Comparison of ENCODE assay signal across 8 cellular contexts in genomic region chr19:43667524-43668405, GRCh38. TPM values are rescaled to one million over a fixed set of nuclear protein-coding genes. Genes with fewer than 3 reads are reported as not detected.
DNase-seq lines count a peak whose midpoint lies in the region; ATAC-seq and TF ChIP-seq lines count a peak whose summit lies in the region.

No MANE protein-coding gene starts in this region.

- H3K4me3 ChIP-seq in ACC112 (ENCODE audit: low read depth, low read length), result peak overlapping the region; percentile 74
- H3K4me3 ChIP-seq in HFF-Myc (replicated peaks; ENCODE audit: low read depth, low read length), result peak overlapping the region; percentile 43
- H3K4me3 ChIP-seq in iPS-11a (ENCODE audit: low read depth, low read length), result peak overlapping the region; percentile 21
- peak overlapping the region; percentile 42 to 52 (median 52) for H3K4me3 ChIP-seq in skeletal muscle tissue (ENCODE audit: low read length in 3 of 3)

- H3K36me3 ChIP-seq in ACC112 (ENCODE audit: insufficient read depth, low read length), result peaks cover 11% of the 10 kb centered on the region; the same call in 1 of the 2 replicates
- H3K36me3 ChIP-seq in skeletal muscle tissue (ENCODE audit: control insufficient read depth in 3 of 3, insufficient read depth in 3 of 3, low read length in 3 of 3), result peaks cover 2 to 7% (median 3%) of the 10 kb centered on the region in 3 donors

- H3K27ac ChIP-seq in ACC112 (ENCODE audit: low read depth, low read length) (peak overlapping the region; percentile 39; the same call in 1 of the 2 replicates), skeletal muscle tissue (ENCODE audit: low read depth, low read length) (peak overlapping the region; percentile 92)

- peaks cover 3% of the 10 kb centered on the region for H3K9me3 Mint-ChIP-seq in activated naive CD8-positive, alpha-beta T cell treated with anti-CD3 and anti-CD28 coated beads for 36 hours

- peaks cover 23% of the 10 kb centered on the region for H3K79me2 ChIP-seq in ACC112 (ENCODE audit: control insufficient read depth, insufficient read depth, low read length, unreplicated experiment)

- H3K27me3 ChIP-seq in ACC112 (ENCODE audit: insufficient read depth, low read length) (no peaks in the 10 kb centered on the region), skeletal muscle tissue (ENCODE audit: control insufficient read depth in 3 of 3, insufficient read depth in 3 of 3, low read length in 3 of 3) (peaks cover 4 to 31% (median 16%) of the 10 kb centered on the region in 3 donors)

- no peak for ATAC-seq in GM21825 (IDR thresholded peaks at IDR 0.05; ENCODE audit: unreplicated experiment)

- no peak for DNase-seq in HFF-Myc (ENCODE audit: extremely low read depth, low read depth)
- no peak for DNase-seq in activated naive CD8-positive, alpha-beta T cell treated with anti-CD3 and anti-CD28 coated beads for 36 hours
- DNase-seq in stimulated activated CD4-positive, alpha-beta T cell treated with anti-CD3 and anti-CD28 coated beads, Interleukin-2, amount 100 ng/mL, for 24 hours, result no peak
- no peak for DNase-seq in stimulated activated CD4-positive, alpha-beta T cell treated with anti-CD3 and anti-CD28 coated beads, Interleukin-15, amount 100 ng/mL, for 24 hours

- H3K4me3 Mint-ChIP-seq in activated naive CD8-positive, alpha-beta T cell treated with anti-CD3 and anti-CD28 coated beads for 36 hours, result peak overlapping the region; percentile 78

- H3K4me1 ChIP-seq in ACC112 (ENCODE audit: control insufficient read depth, insufficient read depth, low read length, unreplicated experiment) (no peaks in the 10 kb centered on the region), skeletal muscle tissue (ENCODE audit: control insufficient read depth in 3 of 3, insufficient read depth in 3 of 3, low read length in 3 of 3) (peaks cover 10 to 17% (median 14%) of the 10 kb centered on the region in 3 donors)

- peak overlapping the region; percentile 33 for H2AFZ ChIP-seq in ACC112 (ENCODE audit: low read length, unreplicated experiment)

- peak overlapping the region; percentile 77 for H3K27ac Mint-ChIP-seq in activated naive CD8-positive, alpha-beta T cell treated with anti-CD3 and anti-CD28 coated beads for 36 hours

- H3K27me3 Mint-ChIP-seq in activated naive CD8-positive, alpha-beta T cell treated with anti-CD3 and anti-CD28 coated beads for 36 hours, result peaks cover 4% of the 10 kb centered on the region

- TF ChIP-seq CTCF in HFF-Myc (IDR thresholded peaks at IDR 0.05; ENCODE audit: low read depth, low read length, missing control alignments), result no peak

- H3K4me1 Mint-ChIP-seq in activated naive CD8-positive, alpha-beta T cell treated with anti-CD3 and anti-CD28 coated beads for 36 hours, result peaks cover 31% of the 10 kb centered on the region

- H3K9me3 ChIP-seq in skeletal muscle tissue (ENCODE audit: control insufficient read depth in 3 of 3, low read length in 3 of 3), result no peaks in the 10 kb centered on the region

- H3K36me3 Mint-ChIP-seq in activated naive CD8-positive, alpha-beta T cell treated with anti-CD3 and anti-CD28 coated beads for 36 hours, result peaks cover 22% of the 10 kb centered on the region

- peak overlapping the region in 1 of 3 donors; percentile 51 for H3K9ac ChIP-seq in skeletal muscle tissue (ENCODE audit: low read depth in 1 of 3, low read length in 3 of 3)

RNA-seq across cellular contexts. Expression of gene PLAUR, which starts 2.2 kb away (rescaled TPM):
- 1 to 10 TPM; 6.5 to 7.6 TPM for total RNA-seq in activated naive CD8-positive, alpha-beta T cell treated with anti-CD3 and anti-CD28 coated beads for 36 hours
- 2.1 TPM for total RNA-seq in skeletal muscle tissue

RNA-seq across cellular contexts. Expression of gene CADM4, which starts 28.1 kb away (rescaled TPM):
- total RNA-seq in activated naive CD8-positive, alpha-beta T cell treated with anti-CD3 and anti-CD28 coated beads for 36 hours, result under 1 TPM; 0.26 to 0.29 TPM
- total RNA-seq in skeletal muscle tissue, result 7.8 TPM

RNA-seq across cellular contexts. Expression of gene IRGC, which starts 48.1 kb away (rescaled TPM):
- total RNA-seq in activated naive CD8-positive, alpha-beta T cell treated with anti-CD3 and anti-CD28 coated beads for 36 hours, result not detected
- not detected for total RNA-seq in skeletal muscle tissue

RNA-seq across cellular contexts. Expression of gene ZNF428, which starts 48.3 kb away (rescaled TPM):
- 10 to 100 TPM; 16.8 to 19.7 TPM for total RNA-seq in activated naive CD8-positive, alpha-beta T cell treated with anti-CD3 and anti-CD28 coated beads for 36 hours
- 44.9 TPM for total RNA-seq in skeletal muscle tissue

RNA-seq across cellular contexts. Expression of gene SRRM5, which starts 55.9 kb away (rescaled TPM):
- total RNA-seq in activated naive CD8-positive, alpha-beta T cell treated with anti-CD3 and anti-CD28 coated beads for 36 hours, result under 1 TPM; 0.54 to 0.60 TPM
- total RNA-seq in skeletal muscle tissue, result not detected

Comparison
In these comparisons a context has a peak if more than half of its experiments do, and no peak if none do; other contexts are left out.
1. H3K4me3 ChIP-seq: peak in every context shown above with its lines; median percentile 74 in ACC112; 52 in skeletal muscle tissue; 43 in HFF-Myc; 21 in iPS-11a.